Comparison of ENCODE assay signal across 20 cellular contexts in the genomic region with DNA sequence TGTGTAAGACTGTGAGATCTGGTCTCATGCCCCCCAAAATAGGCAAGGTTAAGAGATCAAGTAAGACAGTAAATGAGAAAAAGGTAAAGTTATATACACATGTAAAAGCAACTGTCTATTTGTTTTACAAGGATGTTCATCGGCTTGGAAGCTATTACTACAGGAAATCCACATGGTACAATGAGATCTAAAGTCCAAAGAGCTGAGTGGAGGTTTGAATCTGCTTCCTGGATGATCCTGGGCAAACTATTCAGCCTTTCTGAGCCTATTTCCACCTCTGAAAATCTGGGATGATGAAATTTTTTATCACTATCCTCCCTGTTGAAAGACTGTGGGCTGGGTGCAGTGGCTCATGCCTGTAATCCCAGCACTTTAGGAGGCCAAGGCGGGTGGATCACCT.
"Had no signal": no experiment of that assay in that cellular context is flagged by ENCODE, and none has a peak within 500 bp of the region (broad histone marks: within the 10 kb centered on the region; RNA-seq: fewer than 3 reads in every experiment).

No MANE protein-coding gene starts in this region.

- H3K27me3 ChIP-seq: colonic mucosa, esophagus muscularis mucosa, foreskin keratinocyte, gastroesophageal sphincter, heart left ventricle, hepatocyte, left lung had no signal

- ATAC-seq: effector memory CD8-positive, alpha-beta T cell; foreskin keratinocyte; gastroesophageal sphincter; heart left ventricle; left lung; left ventricle myocardium superior; lower lobe of right lung; naive thymus-derived CD4-positive, alpha-beta T cell had no signal

- DNase-seq: colonic mucosa; cortex of kidney; effector CD8-positive, alpha-beta T cell; effector memory CD8-positive, alpha-beta T cell; foreskin keratinocyte; heart left ventricle; hypothalamus; immature natural killer cell; kidney; kidney glomerular epithelial cell; left lung; left ventricle myocardium superior; lower lobe of right lung; mesenchymal stem cell; naive thymus-derived CD4-positive, alpha-beta T cell had no signal

- H3K4me3 ChIP-seq: colonic mucosa, esophagus muscularis mucosa, gastroesophageal sphincter, heart left ventricle, hepatocyte, left lung, lower lobe of right lung had no signal

- H3K9me3 Mint-ChIP-seq: dendritic cell treated with granulocyte-macrophage colony-stimulating factor and Interleukin-4, amounts not matched to agents 40 ng/mL and 50 ng/mL, for 4 days; effector memory CD8-positive, alpha-beta T cell; immature natural killer cell; mesothelial cell of epicardium had no signal

- H3K9me3 ChIP-seq: colonic mucosa, esophagus muscularis mucosa, gastroesophageal sphincter, heart left ventricle, left lung, lower lobe of right lung had no signal

- H3K4me3 Mint-ChIP-seq: dendritic cell treated with granulocyte-macrophage colony-stimulating factor and Interleukin-4, amounts not matched to agents 40 ng/mL and 50 ng/mL, for 4 days; effector memory CD8-positive, alpha-beta T cell; immature natural killer cell; mesothelial cell of epicardium; naive thymus-derived CD4-positive, alpha-beta T cell had no signal

- H3K27me3 Mint-ChIP-seq: dendritic cell treated with granulocyte-macrophage colony-stimulating factor and Interleukin-4, amounts not matched to agents 40 ng/mL and 50 ng/mL, for 4 days; effector memory CD8-positive, alpha-beta T cell; naive thymus-derived CD4-positive, alpha-beta T cell had no signal

- H2AFZ ChIP-seq: hepatocyte had no signal

- H3K27ac Mint-ChIP-seq: dendritic cell treated with granulocyte-macrophage colony-stimulating factor and Interleukin-4, amounts not matched to agents 40 ng/mL and 50 ng/mL, for 4 days; immature natural killer cell; mesothelial cell of epicardium; naive thymus-derived CD4-positive, alpha-beta T cell had no signal

- H3K4me1 ChIP-seq: colonic mucosa, esophagus muscularis mucosa, foreskin keratinocyte, gastroesophageal sphincter, heart left ventricle, left lung, lower lobe of right lung had no signal

- H3K4me2 ChIP-seq: hepatocyte had no signal

- H3K79me2 ChIP-seq: hepatocyte had no signal

- H3K36me3 ChIP-seq: colonic mucosa had no signal

- H3K27ac ChIP-seq: colonic mucosa, esophagus muscularis mucosa, foreskin keratinocyte, gastroesophageal sphincter, heart left ventricle, hepatocyte, left lung, lower lobe of right lung had no signal

- H3K4me1 Mint-ChIP-seq: immature natural killer cell; mesothelial cell of epicardium; naive thymus-derived CD4-positive, alpha-beta T cell had no signal
